Comparison of ENCODE assay signal across 25 cellular contexts in the genomic region with DNA sequence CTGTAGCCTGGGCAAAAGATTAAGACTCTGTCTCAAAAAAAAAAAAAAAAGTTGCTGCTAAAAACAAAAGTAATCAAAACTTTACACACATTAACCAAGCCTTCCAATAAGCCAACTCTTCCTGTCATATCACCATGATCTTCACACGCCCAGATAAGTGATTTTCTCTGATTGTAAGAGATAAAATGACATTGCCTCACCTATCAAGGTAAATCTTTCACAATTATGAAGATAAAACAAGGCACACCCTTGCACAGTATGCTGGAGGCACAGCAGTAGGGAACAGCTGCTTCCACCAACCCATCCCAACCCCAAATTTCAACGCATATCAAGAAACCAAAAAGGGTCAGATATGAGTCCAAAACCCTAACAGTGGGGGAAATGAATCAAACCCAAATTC. TPM values are rescaled to one million over a fixed set of nuclear protein-coding genes. Genes with fewer than 3 reads are reported as not detected.
A peak's percentile ranks its signal among the peaks of the same experiment; 100 is the strongest.
DNase-seq lines count a peak whose midpoint lies in the region; ATAC-seq and FAIRE-seq lines count a peak whose summit lies in the region.
"Had no signal": no experiment of that assay in that cellular context is flagged by ENCODE, and none has a peak within 500 bp of the region (broad histone marks: within the 10 kb centered on the region; RNA-seq: fewer than 3 reads in every experiment).

No MANE protein-coding gene starts in this region.

- no peaks in the 10 kb centered on the region for H3K4me1 ChIP-seq in HAP-1
- H3K4me1 ChIP-seq: colonic mucosa had no signal

- H3K27me3 Mint-ChIP-seq in stimulated activated naive CD8-positive, alpha-beta T cell treated with anti-CD3 and anti-CD28 coated beads, Interleukin-15, Interleukin-2, amounts not matched to agents 100 ng/mL and 50 ng/mL, for 24 hours: no peaks in the 10 kb centered on the region
- no peaks in the 10 kb centered on the region for H3K27me3 Mint-ChIP-seq in stimulated activated naive CD8-positive, alpha-beta T cell treated with anti-CD3 and anti-CD28 coated beads, Interleukin-15, amount 100 ng/mL, for 72 hours
- H3K27me3 Mint-ChIP-seq in activated CD4-positive, alpha-beta memory T cell treated with anti-CD3 and anti-CD28 coated beads, Interleukin-2, amount 10 ng/mL, durations not matched to agents 7 days and 5 days: no peaks in the 10 kb centered on the region
- H3K27me3 Mint-ChIP-seq: memory B cell; stimulated activated naive B cell treated with anti-CD40 and anti-IgM and Interleukin-4, amounts not matched to agents 10 μg/mL and 1 μg/mL and 100 μg/mL, for 72 hours had no signal

- no peak for ATAC-seq in stimulated activated naive CD8-positive, alpha-beta T cell treated with anti-CD3 and anti-CD28 coated beads, Interleukin-15, amount 100 ng/mL, for 72 hours
- ATAC-seq: K562; stimulated activated naive B cell treated with anti-CD40 and anti-IgM and Interleukin-4, amounts not matched to agents 10 μg/mL and 1 μg/mL and 100 μg/mL, for 72 hours had no signal

- H3K36me3 Mint-ChIP-seq in stimulated activated naive CD8-positive, alpha-beta T cell treated with anti-CD3 and anti-CD28 coated beads, Interleukin-15, Interleukin-2, amounts not matched to agents 100 ng/mL and 50 ng/mL, for 24 hours (ENCODE audit: low read depth): peaks cover 7% of the 10 kb centered on the region
- peaks cover 27% of the 10 kb centered on the region for H3K36me3 Mint-ChIP-seq in activated CD4-positive, alpha-beta memory T cell treated with anti-CD3 and anti-CD28 coated beads, Interleukin-2, amount 10 ng/mL, durations not matched to agents 7 days and 5 days (ENCODE audit: low read depth)
- H3K36me3 Mint-ChIP-seq: CD14-positive monocyte, memory B cell had no signal

- peaks cover 4% of the 10 kb centered on the region for H3K9me3 Mint-ChIP-seq in stimulated activated naive CD8-positive, alpha-beta T cell treated with anti-CD3 and anti-CD28 coated beads, Interleukin-15, Interleukin-2, amounts not matched to agents 100 ng/mL and 50 ng/mL, for 24 hours
- peaks cover 8 to 13% of the 10 kb centered on the region in 2 donors for H3K9me3 Mint-ChIP-seq in stimulated activated naive CD8-positive, alpha-beta T cell treated with anti-CD3 and anti-CD28 coated beads, Interleukin-15, amount 100 ng/mL, for 72 hours
- peaks cover 12% of the 10 kb centered on the region for H3K9me3 Mint-ChIP-seq in activated CD4-positive, alpha-beta memory T cell treated with anti-CD3 and anti-CD28 coated beads, Interleukin-2, amount 10 ng/mL, durations not matched to agents 7 days and 5 days
- H3K9me3 Mint-ChIP-seq: memory B cell had no signal

- H3K9me3 ChIP-seq in HAP-1: no peaks in the 10 kb centered on the region
- H3K9me3 ChIP-seq: colonic mucosa had no signal

- CTCF ChIA-PET in activated CD4-positive, alpha-beta memory T cell treated with anti-CD3 and anti-CD28 coated beads, Interleukin-2, amount 10 ng/mL, durations not matched to agents 7 days and 5 days (lab: Charles Lee): interaction anchor here (1.1 kb wide), 1 partner anchor 10 kb away, joined by 3 read pairs; no protein-coding TSS in a partner anchor

- no peak overlapping the region for H3K4me3 ChIP-seq in HAP-1
- H3K4me3 ChIP-seq: colonic mucosa, K562 had no signal

- H3K27me3 ChIP-seq in HAP-1 (ENCODE audit: low read depth): no peaks in the 10 kb centered on the region
- H3K27me3 ChIP-seq: brain microvascular endothelial cell, colonic mucosa had no signal

- H3K27ac Mint-ChIP-seq in stimulated activated naive CD8-positive, alpha-beta T cell treated with anti-CD3 and anti-CD28 coated beads, Interleukin-15, Interleukin-2, amounts not matched to agents 100 ng/mL and 50 ng/mL, for 24 hours: peak overlapping the region; percentile 65
- H3K27ac Mint-ChIP-seq in stimulated activated naive CD8-positive, alpha-beta T cell treated with anti-CD3 and anti-CD28 coated beads, Interleukin-15, amount 100 ng/mL, for 72 hours: peak overlapping the region in 1 of 2 donors; percentile 79
- H3K27ac Mint-ChIP-seq in activated CD4-positive, alpha-beta memory T cell treated with anti-CD3 and anti-CD28 coated beads, Interleukin-2, amount 10 ng/mL, durations not matched to agents 7 days and 5 days: peak overlapping the region; percentile 87
- H3K27ac Mint-ChIP-seq: CD14-positive monocyte; memory B cell; stimulated activated naive B cell treated with anti-CD40 and anti-IgM and Interleukin-4, amounts not matched to agents 10 μg/mL and 1 μg/mL and 100 μg/mL, for 72 hours had no signal

- in situ Hi-C loops in HAP-1 (cut with MboI; ENCODE audit: low sequenced_read_pairs): no loop called here

- FAIRE-seq in urothelium cell line (lab: Jason Lieb, UNC): peak; percentile 37
- FAIRE-seq: H54, K562, small intestine, TTC549 had no signal

- H3K36me3 ChIP-seq in HAP-1 (replicated peaks): no peaks in the 10 kb centered on the region
- H3K36me3 ChIP-seq: brain microvascular endothelial cell, colonic mucosa had no signal

- no peak for DNase-seq in stimulated activated naive CD8-positive, alpha-beta T cell treated with anti-CD3 and anti-CD28 coated beads, Interleukin-15, amount 100 ng/mL, for 72 hours
- no peak for DNase-seq in activated CD4-positive, alpha-beta memory T cell treated with anti-CD3 and anti-CD28 coated beads, Interleukin-2, amount 10 ng/mL, durations not matched to agents 7 days and 5 days
- no peak for DNase-seq in epithelial cell of prostate (ENCODE audit: low read depth, low spot score)
- DNase-seq in urothelium cell line (ENCODE audit: low spot score): no peak
- no peak for DNase-seq in HAP-1 (ENCODE audit: low spot score in 2 of 2)
- DNase-seq in DMS114 treated with DMSO at 0.1 percent for 48 hours (lab: John Stamatoyannopoulos, UW; ENCODE audit: unreplicated experiment): no peak
- DNase-seq in NK-92 (lab: John Stamatoyannopoulos, UW; ENCODE audit: unreplicated experiment): no peak
- DNase-seq: activated CD4-positive, CD25-positive, alpha-beta regulatory T cell treated with anti-CD3 and anti-CD28 coated beads, Interleukin-2, amount 50 U/mL, for 72 hours; brain microvascular endothelial cell; colonic mucosa; GDM1; MV-4-11; NCI-H187; occipital lobe; Right ventricle myocardium superior; small intestine; stimulated activated CD4-positive, alpha-beta T cell treated with anti-CD3 and anti-CD28 coated beads, Interleukin-2, amount 100 ng/mL, for 24 hours; stimulated activated naive B cell treated with anti-CD40 and anti-IgM and Interleukin-4, amounts not matched to agents 10 μg/mL and 1 μg/mL and 100 μg/mL, for 72 hours; SW 1271 had no signal

- peak overlapping the region; percentile 18 for H3K4me3 Mint-ChIP-seq in stimulated activated naive CD8-positive, alpha-beta T cell treated with anti-CD3 and anti-CD28 coated beads, Interleukin-15, Interleukin-2, amounts not matched to agents 100 ng/mL and 50 ng/mL, for 24 hours
- H3K4me3 Mint-ChIP-seq in stimulated activated naive CD8-positive, alpha-beta T cell treated with anti-CD3 and anti-CD28 coated beads, Interleukin-15, amount 100 ng/mL, for 72 hours: peak overlapping the region in 1 of 2 donors; percentile 7
- peak overlapping the region; percentile 35 for H3K4me3 Mint-ChIP-seq in activated CD4-positive, alpha-beta memory T cell treated with anti-CD3 and anti-CD28 coated beads, Interleukin-2, amount 10 ng/mL, durations not matched to agents 7 days and 5 days
- H3K4me3 Mint-ChIP-seq: CD14-positive monocyte; memory B cell; stimulated activated naive B cell treated with anti-CD40 and anti-IgM and Interleukin-4, amounts not matched to agents 10 μg/mL and 1 μg/mL and 100 μg/mL, for 72 hours had no signal

- H3K27ac ChIP-seq in epithelial cell of prostate: peak overlapping the region; percentile 93
- H3K27ac ChIP-seq: brain microvascular endothelial cell, colonic mucosa had no signal

- H3K4me1 Mint-ChIP-seq in stimulated activated naive CD8-positive, alpha-beta T cell treated with anti-CD3 and anti-CD28 coated beads, Interleukin-15, Interleukin-2, amounts not matched to agents 100 ng/mL and 50 ng/mL, for 24 hours (ENCODE audit: low read depth): peaks cover 55% of the 10 kb centered on the region
- H3K4me1 Mint-ChIP-seq in stimulated activated naive CD8-positive, alpha-beta T cell treated with anti-CD3 and anti-CD28 coated beads, Interleukin-15, amount 100 ng/mL, for 72 hours: peaks cover 37% of the 10 kb centered on the region
- H3K4me1 Mint-ChIP-seq in activated CD4-positive, alpha-beta memory T cell treated with anti-CD3 and anti-CD28 coated beads, Interleukin-2, amount 10 ng/mL, durations not matched to agents 7 days and 5 days: peaks cover 52% of the 10 kb centered on the region
- H3K4me1 Mint-ChIP-seq: CD14-positive monocyte, memory B cell had no signal

- POLR2A ChIA-PET in activated CD4-positive, alpha-beta memory T cell treated with anti-CD3 and anti-CD28 coated beads, Interleukin-2, amount 10 ng/mL, durations not matched to agents 7 days and 5 days (lab: Charles Lee): interaction anchor here (2.9 to 3.8 kb wide), 3 partner anchors 10 to 205 kb away, joined by 21 to 27 read pairs (median 26); a partner anchor contains a TSS

RNA-seq across cellular contexts. Expression of a gene that starts 8.8 kb away (rescaled TPM):
- 10 to 100 TPM; 57.6 to 60.6 TPM for total RNA-seq in activated CD4-positive, alpha-beta memory T cell treated with anti-CD3 and anti-CD28 coated beads, Interleukin-2, amount 10 ng/mL, durations not matched to agents 7 days and 5 days
